ENCODE assay signal across 1 cellular context in the genomic region with DNA sequence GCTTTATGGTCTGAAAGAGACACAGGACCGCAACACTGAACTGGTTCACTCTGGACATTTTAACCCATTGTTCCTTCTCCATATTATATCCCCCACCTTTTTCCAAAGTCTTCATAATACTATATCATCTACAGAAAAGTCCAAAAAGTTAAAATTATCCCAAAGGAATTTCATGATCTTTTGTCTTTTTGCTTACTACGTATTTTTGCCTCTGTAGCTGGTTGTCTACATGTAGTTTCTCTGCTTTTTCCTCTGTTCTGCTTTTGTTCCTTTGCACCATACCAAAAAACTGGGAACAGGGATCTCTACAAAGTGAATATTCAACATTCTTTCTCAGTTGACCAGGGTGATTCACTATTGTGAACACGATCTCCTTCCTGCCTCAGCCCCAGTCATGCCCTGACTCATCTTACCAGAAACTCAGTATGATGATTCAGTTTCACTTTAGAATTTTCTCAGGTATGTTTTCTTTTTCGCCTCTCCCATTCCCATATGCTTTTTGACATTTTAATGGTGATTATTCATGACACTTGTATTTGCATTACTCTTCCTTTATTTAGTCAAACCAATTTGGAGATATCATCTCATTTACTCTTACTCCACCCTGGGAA.
TF ChIP-seq lines count a peak whose summit lies in the region.

No MANE protein-coding gene starts in this region.

TF ChIP-seq in GM23338, 12 proteins besides CTCF, POLR2A, EP300 and RAD21 (continued from another document):
- TF ChIP-seq, protein P1, sequence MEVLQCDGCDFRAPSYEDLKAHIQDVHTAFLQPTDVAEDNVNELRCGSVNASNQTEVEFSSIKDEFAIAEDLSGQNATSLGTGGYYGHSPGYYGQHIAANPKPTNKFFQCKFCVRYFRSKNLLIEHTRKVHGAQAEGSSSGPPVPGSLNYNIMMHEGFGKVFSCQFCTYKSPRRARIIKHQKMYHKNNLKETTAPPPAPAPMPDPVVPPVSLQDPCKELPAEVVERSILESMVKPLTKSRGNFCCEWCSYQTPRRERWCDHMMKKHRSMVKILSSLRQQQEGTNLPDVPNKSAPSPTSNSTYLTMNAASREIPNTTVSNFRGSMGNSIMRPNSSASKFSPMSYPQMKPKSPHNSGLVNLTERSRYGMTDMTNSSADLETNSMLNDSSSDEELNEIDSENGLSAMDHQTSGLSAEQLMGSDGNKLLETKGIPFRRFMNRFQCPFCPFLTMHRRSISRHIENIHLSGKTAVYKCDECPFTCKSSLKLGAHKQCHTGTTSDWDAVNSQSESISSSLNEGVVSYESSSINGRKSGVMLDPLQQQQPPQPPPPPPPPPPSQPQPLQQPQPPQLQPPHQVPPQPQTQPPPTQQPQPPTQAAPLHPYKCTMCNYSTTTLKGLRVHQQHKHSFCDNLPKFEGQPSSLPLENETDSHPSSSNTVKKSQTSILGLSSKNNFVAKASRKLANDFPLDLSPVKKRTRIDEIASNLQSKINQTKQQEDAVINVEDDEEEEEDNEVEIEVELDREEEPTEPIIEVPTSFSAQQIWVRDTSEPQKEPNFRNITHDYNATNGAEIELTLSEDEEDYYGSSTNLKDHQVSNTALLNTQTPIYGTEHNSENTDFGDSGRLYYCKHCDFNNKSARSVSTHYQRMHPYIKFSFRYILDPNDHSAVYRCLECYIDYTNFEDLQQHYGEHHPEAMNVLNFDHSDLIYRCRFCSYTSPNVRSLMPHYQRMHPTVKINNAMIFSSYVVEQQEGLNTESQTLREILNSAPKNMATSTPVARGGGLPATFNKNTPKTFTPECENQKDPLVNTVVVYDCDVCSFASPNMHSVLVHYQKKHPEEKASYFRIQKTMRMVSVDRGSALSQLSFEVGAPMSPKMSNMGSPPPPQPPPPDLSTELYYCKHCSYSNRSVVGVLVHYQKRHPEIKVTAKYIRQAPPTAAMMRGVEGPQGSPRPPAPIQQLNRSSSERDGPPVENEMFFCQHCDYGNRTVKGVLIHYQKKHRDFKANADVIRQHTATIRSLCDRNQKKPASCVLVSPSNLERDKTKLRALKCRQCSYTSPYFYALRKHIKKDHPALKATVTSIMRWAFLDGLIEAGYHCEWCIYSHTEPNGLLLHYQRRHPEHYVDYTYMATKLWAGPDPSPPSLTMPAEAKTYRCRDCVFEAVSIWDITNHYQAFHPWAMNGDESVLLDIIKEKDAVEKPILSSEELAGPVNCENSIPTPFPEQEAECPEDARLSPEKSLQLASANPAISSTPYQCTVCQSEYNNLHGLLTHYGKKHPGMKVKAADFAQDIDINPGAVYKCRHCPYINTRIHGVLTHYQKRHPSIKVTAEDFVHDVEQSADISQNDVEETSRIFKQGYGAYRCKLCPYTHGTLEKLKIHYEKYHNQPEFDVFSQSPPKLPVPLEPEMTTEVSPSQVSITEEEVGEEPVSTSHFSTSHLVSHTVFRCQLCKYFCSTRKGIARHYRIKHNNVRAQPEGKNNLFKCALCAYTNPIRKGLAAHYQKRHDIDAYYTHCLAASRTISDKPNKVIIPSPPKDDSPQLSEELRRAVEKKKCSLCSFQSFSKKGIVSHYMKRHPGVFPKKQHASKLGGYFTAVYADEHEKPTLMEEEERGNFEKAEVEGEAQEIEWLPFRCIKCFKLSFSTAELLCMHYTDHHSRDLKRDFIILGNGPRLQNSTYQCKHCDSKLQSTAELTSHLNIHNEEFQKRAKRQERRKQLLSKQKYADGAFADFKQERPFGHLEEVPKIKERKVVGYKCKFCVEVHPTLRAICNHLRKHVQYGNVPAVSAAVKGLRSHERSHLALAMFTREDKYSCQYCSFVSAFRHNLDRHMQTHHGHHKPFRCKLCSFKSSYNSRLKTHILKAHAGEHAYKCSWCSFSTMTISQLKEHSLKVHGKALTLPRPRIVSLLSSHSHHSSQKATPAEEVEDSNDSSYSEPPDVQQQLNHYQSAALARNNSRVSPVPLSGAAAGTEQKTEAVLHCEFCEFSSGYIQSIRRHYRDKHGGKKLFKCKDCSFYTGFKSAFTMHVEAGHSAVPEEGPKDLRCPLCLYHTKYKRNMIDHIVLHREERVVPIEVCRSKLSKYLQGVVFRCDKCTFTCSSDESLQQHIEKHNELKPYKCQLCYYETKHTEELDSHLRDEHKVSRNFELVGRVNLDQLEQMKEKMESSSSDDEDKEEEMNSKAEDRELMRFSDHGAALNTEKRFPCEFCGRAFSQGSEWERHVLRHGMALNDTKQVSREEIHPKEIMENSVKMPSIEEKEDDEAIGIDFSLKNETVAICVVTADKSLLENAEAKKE (CRISPR knock-in tag; IDR thresholded peaks at IDR 0.05) = no peak
TF ChIP-seq in GM23338: peak in this region for 0.
